13 cellular contexts compared by ENCODE assay signal in the genomic region with DNA sequence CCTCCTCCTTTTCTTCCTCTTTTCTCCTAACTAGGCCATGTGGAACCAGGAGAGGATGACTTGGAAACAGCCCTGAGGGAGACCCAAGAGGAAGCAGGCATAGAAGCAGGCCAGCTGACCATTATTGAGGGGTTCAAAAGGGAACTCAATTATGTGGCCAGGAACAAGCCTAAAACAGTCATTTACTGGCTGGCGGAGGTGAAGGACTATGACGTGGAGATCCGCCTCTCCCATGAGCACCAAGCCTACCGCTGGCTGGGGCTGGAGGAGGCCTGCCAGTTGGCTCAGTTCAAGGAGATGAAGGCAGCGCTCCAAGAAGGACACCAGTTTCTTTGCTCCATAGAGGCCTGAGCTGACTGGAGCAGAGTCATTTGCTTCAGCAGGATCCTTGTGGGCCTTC. TPM values are rescaled to one million over a fixed set of nuclear protein-coding genes. Genes with fewer than 3 reads are reported as not detected.
A peak's percentile ranks its signal among the peaks of the same experiment; 100 is the strongest.
DNase-seq lines count a peak whose midpoint lies in the region; ATAC-seq and TF ChIP-seq lines count a peak whose summit lies in the region.
"Had no signal": no experiment of that assay in that cellular context is flagged by ENCODE, and none has a peak within 500 bp of the region (broad histone marks: within the 10 kb centered on the region; RNA-seq: fewer than 3 reads in every experiment).

No MANE protein-coding gene starts in this region.

- H3K79me2 ChIP-seq in hepatocyte: no peaks in the 10 kb centered on the region

- peak; percentile 84 for ATAC-seq in Right ventricle myocardium inferior
- no peak for ATAC-seq in stimulated activated memory B cell treated with anti-CD40 and anti-IgM and Interleukin-4, amounts not matched to agents 10 μg/mL and 1 μg/mL and 100 μg/mL, for 72 hours
- no peak for ATAC-seq in activated naive CD8-positive, alpha-beta T cell treated with anti-CD3 and anti-CD28 coated beads, Interleukin-2, amount 50 U/mL, for 24 hours

- 98% methylated on average over 5 of the region's 5 CpGs for WGBS in hepatocyte (ENCODE audit: low lambda C conversion rate, missing lambda C conversion rate)
- WGBS in spleen, 5 donors: 89 to 97% (median 95%) methylated on average over 5 of the region's 5 CpGs

- no peaks in the 10 kb centered on the region for H3K9me2 ChIP-seq in hepatocyte (replicated peaks; ENCODE audit: insufficient read depth)

- TF ChIP-seq POLR2A in spleen (IDR thresholded peaks at IDR 0.05): no peak

- no peak overlapping the region for H3K27ac Mint-ChIP-seq in stimulated activated memory B cell treated with anti-CD40 and anti-IgM and Interleukin-4, amounts not matched to agents 10 μg/mL and 1 μg/mL and 100 μg/mL, for 72 hours
- no peak overlapping the region for H3K27ac Mint-ChIP-seq in activated naive CD8-positive, alpha-beta T cell treated with anti-CD3 and anti-CD28 coated beads, Interleukin-2, amount 50 U/mL, for 24 hours

- H3K27me3 ChIP-seq in hepatocyte: no peaks in the 10 kb centered on the region
- H3K27me3 ChIP-seq in spleen (replicated peaks in 1 of 7): no peaks in the 10 kb centered on the region

- H4K20me1 ChIP-seq in hepatocyte (ENCODE audit: insufficient read depth, poor library complexity, severe bottlenecking): no peaks in the 10 kb centered on the region

- no peak overlapping the region for H2AFZ ChIP-seq in hepatocyte

- intact Hi-C loops in Right ventricle myocardium inferior (cut with DNase I): loop anchor here (2.0 kb wide), 1 partner anchor 34 kb away; a partner anchor contains a TSS
- intact Hi-C loops in cardiac septum (cut with DNase I): no loop called here
- intact Hi-C loops in posterior cingulate gyrus (cut with DNase I): no loop called here
- intact Hi-C loops in spleen (cut with DNase I; ENCODE audit: low total_unique reads): no loop called here

- H3K4me1 Mint-ChIP-seq in stimulated activated memory B cell treated with anti-CD40 and anti-IgM and Interleukin-4, amounts not matched to agents 10 μg/mL and 1 μg/mL and 100 μg/mL, for 72 hours: no peaks in the 10 kb centered on the region
- H3K4me1 Mint-ChIP-seq in activated naive CD8-positive, alpha-beta T cell treated with anti-CD3 and anti-CD28 coated beads, Interleukin-2, amount 50 U/mL, for 24 hours: no peaks in the 10 kb centered on the region

- peak overlapping the region; percentile 55 for H3K27ac ChIP-seq in hepatocyte
- no peak overlapping the region for H3K27ac ChIP-seq in spleen
- H3K27ac ChIP-seq: 22Rv1, HL-60 had no signal

- H3K9me3 Mint-ChIP-seq in stimulated activated memory B cell treated with anti-CD40 and anti-IgM and Interleukin-4, amounts not matched to agents 10 μg/mL and 1 μg/mL and 100 μg/mL, for 72 hours: no peaks in the 10 kb centered on the region
- H3K9me3 Mint-ChIP-seq in activated naive CD8-positive, alpha-beta T cell treated with anti-CD3 and anti-CD28 coated beads, Interleukin-2, amount 50 U/mL, for 24 hours: no peaks in the 10 kb centered on the region
- H3K9me3 Mint-ChIP-seq: central memory CD8-positive, alpha-beta T cell had no signal

- TF ChIP-seq CTCF in hepatocyte (IDR thresholded peaks at IDR 0.05; ENCODE audit: poor library complexity) (no peak), spleen (IDR thresholded peaks at IDR 0.05 in 8 of 11, conservative IDR thresholded peaks at IDR 0.05 in 3 of 11) (no peak)

- peak; percentile 77 for DNase-seq in Right ventricle myocardium inferior (ENCODE audit: missing footprints)
- no peak for DNase-seq in cardiac septum (ENCODE audit: low spot score)
- DNase-seq in hepatocyte (ENCODE audit: low spot score): no peak
- peak in 9 of 10 donors; percentile 16 to 91 (median 62) for DNase-seq in posterior cingulate gyrus
- DNase-seq in H4 (ENCODE audit: low spot score): no peak
- no peak for DNase-seq in spleen
- DNase-seq in activated naive CD8-positive, alpha-beta T cell treated with anti-CD3 and anti-CD28 coated beads, Interleukin-2, amount 50 U/mL, for 24 hours: no peak
- DNase-seq: NCI-H2171 treated with DMSO at 0.1 percent for 48 hours, T-helper 2 cell had no signal

- H3K27me3 Mint-ChIP-seq in stimulated activated memory B cell treated with anti-CD40 and anti-IgM and Interleukin-4, amounts not matched to agents 10 μg/mL and 1 μg/mL and 100 μg/mL, for 72 hours: no peaks in the 10 kb centered on the region
- H3K27me3 Mint-ChIP-seq in activated naive CD8-positive, alpha-beta T cell treated with anti-CD3 and anti-CD28 coated beads, Interleukin-2, amount 50 U/mL, for 24 hours: no peaks in the 10 kb centered on the region
- H3K27me3 Mint-ChIP-seq: central memory CD8-positive, alpha-beta T cell had no signal

- H3K36me3 ChIP-seq in hepatocyte (replicated peaks; ENCODE audit: insufficient read depth, low read depth) (no peaks in the 10 kb centered on the region), spleen (peaks cover 2 to 93% (median 42%) of the 10 kb centered on the region in 6 donors)

- peaks cover 15% of the 10 kb centered on the region for H3K4me1 ChIP-seq in hepatocyte (ENCODE audit: insufficient read depth)
- H3K4me1 ChIP-seq in spleen: peaks cover 0 to 9% (median 0%) of the 10 kb centered on the region in 6 donors

- no peak overlapping the region for H3K4me2 ChIP-seq in hepatocyte

- H3K4me3 ChIP-seq in hepatocyte (no peak overlapping the region), spleen (no peak overlapping the region)

- no peaks in the 10 kb centered on the region for H3K9me3 ChIP-seq in hepatocyte (ENCODE audit: low read depth)
- no peaks in the 10 kb centered on the region for H3K9me3 ChIP-seq in spleen

- H3K4me3 Mint-ChIP-seq in stimulated activated memory B cell treated with anti-CD40 and anti-IgM and Interleukin-4, amounts not matched to agents 10 μg/mL and 1 μg/mL and 100 μg/mL, for 72 hours: no peak overlapping the region
- H3K4me3 Mint-ChIP-seq in activated naive CD8-positive, alpha-beta T cell treated with anti-CD3 and anti-CD28 coated beads, Interleukin-2, amount 50 U/mL, for 24 hours: no peak overlapping the region
- H3K4me3 Mint-ChIP-seq: central memory CD8-positive, alpha-beta T cell had no signal

- H3K36me3 Mint-ChIP-seq in stimulated activated memory B cell treated with anti-CD40 and anti-IgM and Interleukin-4, amounts not matched to agents 10 μg/mL and 1 μg/mL and 100 μg/mL, for 72 hours: peaks cover 47% of the 10 kb centered on the region
- peaks cover 21% of the 10 kb centered on the region for H3K36me3 Mint-ChIP-seq in activated naive CD8-positive, alpha-beta T cell treated with anti-CD3 and anti-CD28 coated beads, Interleukin-2, amount 50 U/mL, for 24 hours (ENCODE audit: low read depth)

RNA-seq across cellular contexts. Expression of a gene that starts 13.7 kb away (rescaled TPM):
- total RNA-seq in Right ventricle myocardium inferior (19.7 TPM), cardiac septum (23.0 TPM), hepatocyte (19.6 and 29.0 TPM in 2 replicates), spleen (10 to 100 TPM; 10.4 to 18.0 (median 14.6) TPM)
- polyA plus RNA-seq in hepatocyte (23.4 and 40.8 TPM in 2 replicates), spleen (10 to 100 TPM; 21.0 to 32.1 (median 28.0) TPM)
- total RNA-seq in H4 (2014; rRNA removed; shearing (Covaris generic)): 71.9 and 75.3 TPM in 2 replicates

RNA-seq across cellular contexts. Expression of a gene that starts 14.0 kb away (rescaled TPM):
- 0.78 TPM for total RNA-seq in Right ventricle myocardium inferior
- 0.89 TPM for total RNA-seq in cardiac septum
- 1.3 and 1.8 TPM in 2 replicates for total RNA-seq in hepatocyte
- polyA plus RNA-seq in hepatocyte: 0.71 and 1.0 TPM in 2 replicates
- total RNA-seq in H4 (2014; rRNA removed; shearing (Covaris generic)): 5.5 and 5.9 TPM in 2 replicates
- total RNA-seq in spleen: 1 to 10 TPM in 3 of 7 donors, under 1 TPM in 4; 0.52 to 1.8 (median 0.83) TPM
- under 1 TPM; 0.15 to 0.33 (median 0.32) TPM for polyA plus RNA-seq in spleen

RNA-seq across cellular contexts. Expression of a gene that starts 33.6 kb away (rescaled TPM):
- total RNA-seq in Right ventricle myocardium inferior: 9.0 TPM
- total RNA-seq in cardiac septum: 9.7 TPM
- total RNA-seq in hepatocyte: 30.0 and 32.2 TPM in 2 replicates
- polyA plus RNA-seq in hepatocyte: 13.2 and 23.4 TPM in 2 replicates
- total RNA-seq in H4 (2014; rRNA removed; shearing (Covaris generic)): 1.9 and 2.7 TPM in 2 replicates
- total RNA-seq in spleen: 1 to 10 TPM in 6 of 7 donors, under 1 TPM in 1; 0.97 to 2.2 (median 1.5) TPM
- under 1 TPM; 0.22 to 0.48 (median 0.47) TPM for polyA plus RNA-seq in spleen

Comparison
In these comparisons a context has a peak if more than half of its experiments do, and no peak if none do; other contexts are left out.
1. DNase-seq: peak in Right ventricle myocardium inferior (single experiment) and posterior cingulate gyrus (9 of 10); none in cardiac septum (single experiment), hepatocyte (single experiment), H4 (single experiment), spleen (single experiment) and activated naive CD8-positive, alpha-beta T cell treated with anti-CD3 and anti-CD28 coated beads, Interleukin-2, amount 50 U/mL, for 24 hours (single experiment).